Comparison of ENCODE assay signal across 13 cellular contexts in the genomic region with DNA sequence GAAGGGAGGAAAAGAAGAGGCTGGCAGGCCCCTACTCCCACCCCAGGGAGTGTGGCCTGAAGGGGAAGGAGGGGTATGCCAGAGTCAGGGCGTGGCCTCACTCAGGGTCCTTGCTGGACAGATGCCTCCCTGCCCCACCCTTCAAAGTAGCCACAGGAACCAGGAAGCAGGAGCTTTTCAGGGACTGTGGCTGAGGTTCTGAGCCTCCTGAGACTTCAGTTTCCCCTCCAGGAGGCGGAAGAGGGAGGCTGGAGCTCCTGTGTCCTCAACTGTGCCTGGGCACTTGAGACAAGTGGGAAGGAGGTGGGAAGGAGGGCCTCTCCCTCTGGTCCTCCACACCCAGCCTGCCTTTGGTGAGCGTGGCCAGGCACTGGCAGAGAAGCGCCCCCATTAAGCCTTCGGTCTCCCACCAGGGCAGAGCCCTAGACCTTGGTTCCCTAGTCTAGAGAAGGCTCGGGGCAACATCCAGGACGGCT. TPM values are rescaled to one million over a fixed set of nuclear protein-coding genes. Genes with fewer than 3 reads are reported as not detected.
A peak's percentile ranks its signal among the peaks of the same experiment; 100 is the strongest.
DNase-seq lines count a peak whose midpoint lies in the region; ATAC-seq and TF ChIP-seq lines count a peak whose summit lies in the region.
"Had no signal": no experiment of that assay in that cellular context is flagged by ENCODE, and none has a peak within 500 bp of the region (broad histone marks: within the 10 kb centered on the region; RNA-seq: fewer than 3 reads in every experiment).

No MANE protein-coding gene starts in this region.

- H3K4me1 ChIP-seq in endodermal cell (ENCODE audit: control insufficient read depth, insufficient read depth, low read length) (peaks cover 15% of the 10 kb centered on the region), uterus (peaks cover 0 to 14% of the 10 kb centered on the region in 2 donors)

- TF ChIP-seq POLR2A in uterus (IDR thresholded peaks at IDR 0.05) = no peak

- H3K36me3 Mint-ChIP-seq in endodermal cell (ENCODE audit: low read depth) (peaks cover 3% of the 10 kb centered on the region), nephron progenitor cell (ENCODE audit: low read depth) (peaks cover 23% of the 10 kb centered on the region)
- H3K36me3 Mint-ChIP-seq in activated CD4-positive, alpha-beta memory T cell treated with anti-CD3 and anti-CD28 coated beads for 36 hours = no peaks in the 10 kb centered on the region

- H3K36me3 ChIP-seq in endodermal cell (ENCODE audit: control insufficient read depth, insufficient read depth, low read length) (no peaks in the 10 kb centered on the region), uterus (no peaks in the 10 kb centered on the region)

- CTCF ChIA-PET in activated CD4-positive, alpha-beta memory T cell treated with anti-CD3 and anti-CD28 coated beads for 36 hours (lab: Charles Lee) = interaction anchor here (1.4 to 1.5 kb wide), 2 partner anchors 10 to 23 kb away, joined by 3 to 5 read pairs; no protein-coding TSS in a partner anchor

- peaks cover 18% of the 10 kb centered on the region for H3K27me3 ChIP-seq in endodermal cell (ENCODE audit: control insufficient read depth, insufficient read depth, low read length, poor library complexity, severe bottlenecking)
- H3K27me3 ChIP-seq in uterus = no peaks in the 10 kb centered on the region

- WGBS in endodermal cell (ENCODE audit: insufficient coverage in 1 of 2, insufficient read length in 1 of 2), 2 experiments = 85 to 88% methylated on average over 4 to 7 of the region's 7 CpGs

- H3K27ac Mint-ChIP-seq in endodermal cell = no peak overlapping the region
- no peak overlapping the region for H3K27ac Mint-ChIP-seq in nephron progenitor cell
- H3K27ac Mint-ChIP-seq in activated CD4-positive, alpha-beta memory T cell treated with anti-CD3 and anti-CD28 coated beads for 36 hours = no peak overlapping the region
- H3K27ac Mint-ChIP-seq: activated B cell treated with CpG ODN at 0.5 μM for 24 hours had no signal

- no peak overlapping the region for H3K9ac ChIP-seq in endodermal cell (ENCODE audit: extremely low read depth, low read length, poor library complexity, severe bottlenecking)

- ATAC-seq in Right ventricle myocardium superior (ENCODE audit: poor library complexity) = no peak
- ATAC-seq in Right ventricle myocardium inferior = no peak

- H3K4me3 Mint-ChIP-seq in endodermal cell = no peak overlapping the region
- peak overlapping the region; percentile 66 for H3K4me3 Mint-ChIP-seq in nephron progenitor cell
- no peak overlapping the region for H3K4me3 Mint-ChIP-seq in activated CD4-positive, alpha-beta memory T cell treated with anti-CD3 and anti-CD28 coated beads for 36 hours
- H3K4me3 Mint-ChIP-seq: activated B cell treated with CpG ODN at 0.5 μM for 24 hours had no signal

- H3K9me3 Mint-ChIP-seq in endodermal cell = no peaks in the 10 kb centered on the region
- H3K9me3 Mint-ChIP-seq in nephron progenitor cell = peaks cover 20% of the 10 kb centered on the region
- H3K9me3 Mint-ChIP-seq in activated CD4-positive, alpha-beta memory T cell treated with anti-CD3 and anti-CD28 coated beads for 36 hours = no peaks in the 10 kb centered on the region
- H3K9me3 Mint-ChIP-seq: activated B cell treated with CpG ODN at 0.5 μM for 24 hours had no signal

- intact Hi-C loops in Right ventricle myocardium superior (cut with DNase I) (no loop called here), Right ventricle myocardium inferior (cut with DNase I) (no loop called here), uterus (cut with DNase I; ENCODE audit: low total_unique reads) (no loop called here)
- intact Hi-C loops in activated CD4-positive, alpha-beta memory T cell treated with anti-CD3 and anti-CD28 coated beads for 36 hours (cut with micrococcal nuclease) = no loop called here

- DNase-seq in Right ventricle myocardium superior (peak; percentile 25), Right ventricle myocardium inferior (ENCODE audit: missing footprints) (no peak), endodermal cell (no peak), nephron progenitor cell (no peak), uterus (no peak), germinal center (ENCODE audit: low spot score) (no peak), SKM-1 (lab: John Stamatoyannopoulos, UW; ENCODE audit: unreplicated experiment) (no peak)
- DNase-seq in activated CD4-positive, alpha-beta memory T cell treated with anti-CD3 and anti-CD28 coated beads for 36 hours = no peak
- DNase-seq: activated B cell treated with CpG ODN at 0.5 μM for 24 hours; activated naive CD4-positive, alpha-beta T cell; midbrain; stimulated activated CD4-positive, alpha-beta T cell treated with anti-CD3 and anti-CD28 coated beads, Interleukin-4, amount 100 ng/mL, for 1 hour had no signal

- no peak overlapping the region for H3K4me3 ChIP-seq in endodermal cell (ENCODE audit: low read length)
- no peak overlapping the region for H3K4me3 ChIP-seq in uterus

- no peak for TF ChIP-seq CTCF in endodermal cell (conservative IDR thresholded peaks at IDR 0.05)
- no peak for TF ChIP-seq CTCF in nephron progenitor cell (IDR thresholded peaks at IDR 0.05)
- TF ChIP-seq CTCF in uterus (IDR thresholded peaks at IDR 0.05) = no peak

- POLR2A ChIA-PET in activated CD4-positive, alpha-beta memory T cell treated with anti-CD3 and anti-CD28 coated beads for 36 hours (lab: Charles Lee) = interaction anchor here (1.2 kb wide), 1 partner anchor 14 kb away, joined by 3 read pairs; no protein-coding TSS in a partner anchor

- peaks cover 12% of the 10 kb centered on the region for H3K4me1 Mint-ChIP-seq in endodermal cell
- peaks cover 65% of the 10 kb centered on the region for H3K4me1 Mint-ChIP-seq in nephron progenitor cell
- no peaks in the 10 kb centered on the region for H3K4me1 Mint-ChIP-seq in activated CD4-positive, alpha-beta memory T cell treated with anti-CD3 and anti-CD28 coated beads for 36 hours (ENCODE audit: low read depth)

- peaks cover 25% of the 10 kb centered on the region for H3K27me3 Mint-ChIP-seq in endodermal cell (ENCODE audit: insufficient read depth)
- peaks cover 33% of the 10 kb centered on the region for H3K27me3 Mint-ChIP-seq in nephron progenitor cell (ENCODE audit: low read depth, poor library complexity)
- H3K27me3 Mint-ChIP-seq in activated CD4-positive, alpha-beta memory T cell treated with anti-CD3 and anti-CD28 coated beads for 36 hours = peaks cover 2% of the 10 kb centered on the region

- H3K9me3 ChIP-seq in endodermal cell (ENCODE audit: control insufficient read depth, low read length) (no peaks in the 10 kb centered on the region), uterus (no peaks in the 10 kb centered on the region)

- peak overlapping the region; percentile 97 for H3K27ac ChIP-seq in endodermal cell (ENCODE audit: low read depth, low read length)
- H3K27ac ChIP-seq in uterus = peak overlapping the region; percentile 63 to 72

RNA-seq across cellular contexts. Expression of a gene that starts 5.3 kb away (rescaled TPM):
- 6.3 TPM for total RNA-seq in Right ventricle myocardium superior
- 6.5 TPM for total RNA-seq in Right ventricle myocardium inferior
- total RNA-seq in endodermal cell = 10 to 100 TPM; 16.1 to 20.2 TPM
- polyA plus RNA-seq in endodermal cell (2013, experiment 1 of 2) = 72.5 TPM
- polyA plus RNA-seq in endodermal cell (2013, experiment 2 of 2) = 63.1 TPM
- total RNA-seq in uterus = 1 to 10 TPM in 3 of 4 donors, under 1 TPM in 1; 0.26 to 9.6 (median 5.4) TPM
- total RNA-seq in activated CD4-positive, alpha-beta memory T cell treated with anti-CD3 and anti-CD28 coated beads for 36 hours = 1 to 10 TPM; 1.0 to 1.3 TPM

RNA-seq across cellular contexts. Expression of a gene that starts 28.3 kb away (rescaled TPM):
- total RNA-seq in Right ventricle myocardium superior = 0.73 TPM
- total RNA-seq in Right ventricle myocardium inferior = 1.2 TPM
- 10 to 100 TPM; 38.5 to 72.7 TPM for total RNA-seq in endodermal cell
- 91.5 TPM for polyA plus RNA-seq in endodermal cell (2013, experiment 1 of 2)
- 92.2 TPM for polyA plus RNA-seq in endodermal cell (2013, experiment 2 of 2)
- total RNA-seq in uterus = 10 to 100 TPM in 1 of 4 donors, 1 to 10 TPM in 3; 3.8 to 11.4 (median 7.5) TPM
- total RNA-seq in activated CD4-positive, alpha-beta memory T cell treated with anti-CD3 and anti-CD28 coated beads for 36 hours = 10 to 100 TPM; 14.9 to 16.3 TPM
- total RNA-seq: activated B cell treated with CpG ODN at 0.5 μM for 24 hours had no signal

RNA-seq across cellular contexts. Expression of a gene that starts 40.9 kb away (rescaled TPM):
- total RNA-seq in Right ventricle myocardium superior (92.8 TPM), Right ventricle myocardium inferior (97.6 TPM), endodermal cell (100 to 1,000 TPM; 100 to 101 TPM), uterus (100 to 1,000 TPM in 3 of 4 donors, 10 to 100 TPM in 1; 98.1 to 138 (median 112) TPM)
- 159 TPM for polyA plus RNA-seq in endodermal cell (2013, experiment 1 of 2)
- polyA plus RNA-seq in endodermal cell (2013, experiment 2 of 2) = 128 TPM
- 100 to 1,000 TPM; 245 to 251 TPM for total RNA-seq in activated CD4-positive, alpha-beta memory T cell treated with anti-CD3 and anti-CD28 coated beads for 36 hours

RNA-seq across cellular contexts. Expression of a gene that starts 52.2 kb away (rescaled TPM):
- 0.73 TPM for total RNA-seq in Right ventricle myocardium superior
- not detected for total RNA-seq in Right ventricle myocardium inferior
- total RNA-seq in endodermal cell = not detected
- polyA plus RNA-seq in endodermal cell (2013, experiment 1 of 2) = not detected
- polyA plus RNA-seq in endodermal cell (2013, experiment 2 of 2) = not detected
- under 1 TPM in 1 of 4 donors, not detected in 3; 0.76 TPM for total RNA-seq in uterus
- total RNA-seq in activated CD4-positive, alpha-beta memory T cell treated with anti-CD3 and anti-CD28 coated beads for 36 hours = not detected
- total RNA-seq: activated B cell treated with CpG ODN at 0.5 μM for 24 hours, M059J had no signal
